ENCODE assay signal across 12 cellular contexts in the genomic region with DNA sequence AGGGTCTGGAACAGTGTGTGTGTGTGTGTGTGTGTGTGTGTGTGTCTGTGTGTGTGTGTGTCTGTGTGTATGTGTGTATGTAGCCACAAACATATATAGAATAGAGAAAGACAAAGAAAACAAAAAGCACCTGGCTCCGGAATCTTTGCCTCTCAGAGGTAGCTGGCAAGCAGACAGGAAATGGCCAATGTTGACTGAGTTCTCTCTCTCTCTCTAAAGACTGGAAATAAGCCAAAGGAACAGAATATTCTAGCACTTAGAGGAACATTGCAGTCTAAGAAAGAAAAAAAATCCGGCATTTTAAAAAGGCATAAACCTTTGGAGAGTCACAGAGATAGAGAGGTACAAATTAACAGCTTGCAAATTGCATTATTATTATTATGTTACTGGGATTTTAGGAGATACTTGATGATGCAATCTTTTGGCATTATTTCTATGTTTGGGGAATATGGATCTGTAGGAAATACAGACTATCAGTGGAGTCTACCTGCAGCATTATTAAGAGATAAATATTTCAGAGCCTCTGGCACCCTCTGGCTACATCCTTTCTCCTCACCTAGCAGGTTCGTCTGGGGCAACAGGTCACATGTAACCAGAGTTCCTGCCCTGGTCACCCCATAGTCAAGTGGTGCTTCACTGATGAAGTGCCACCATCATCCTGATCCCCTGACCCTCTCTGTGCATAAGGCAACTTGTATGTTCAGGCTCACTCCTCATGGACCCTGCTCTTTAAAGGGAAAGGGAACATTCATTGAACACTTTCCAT.
DNase-seq lines count a peak whose midpoint lies in the region; ATAC-seq lines count a peak whose summit lies in the region.
"Had no signal": no experiment of that assay in that cellular context is flagged by ENCODE, and none has a peak within 500 bp of the region (broad histone marks: within the 10 kb centered on the region; RNA-seq: fewer than 3 reads in every experiment).

No MANE protein-coding gene starts in this region.

- peak overlapping the region; percentile 4 for H3K4me3 ChIP-seq in endocrine pancreas (ENCODE audit: control insufficient read depth, insufficient read depth, low read length)

- no peak overlapping the region for H3K4me3 Mint-ChIP-seq in T-helper 17 cell
- H3K4me3 Mint-ChIP-seq: activated T-cell treated with anti-CD3 and anti-CD28 coated beads, Interleukin-2, amount 50 U/mL, for 24 hours; naive thymus-derived CD8-positive, alpha-beta T cell had no signal

- intact Hi-C loops in Right ventricle myocardium superior (cut with DNase I) = no loop called here

- H3K9me3 ChIP-seq in endocrine pancreas (ENCODE audit: control insufficient read depth, low read length) (no peaks in the 10 kb centered on the region), T-helper 17 cell (ENCODE audit: control insufficient read depth, low read length, poor library complexity, severe bottlenecking) (no peaks in the 10 kb centered on the region)

- H3K36me3 ChIP-seq in endocrine pancreas (ENCODE audit: control insufficient read depth, insufficient read depth, low read length) = no peaks in the 10 kb centered on the region

- DNase-seq in NCI-H2171 treated with DMSO at 0.1 percent for 48 hours (lab: John Stamatoyannopoulos, UW) (peak; percentile 21), NCI-H2171 (lab: John Stamatoyannopoulos, UW) (no peak), NCI-H2196 treated with DMSO at 0.1 percent for 48 hours (lab: John Stamatoyannopoulos, UW; ENCODE audit: unreplicated experiment) (peak; percentile 83), renal cortical epithelial cell (ENCODE audit: low read depth) (peak; percentile 61), Right ventricle myocardium superior (no peak), T-helper 17 cell (no peak), NK-92 (lab: John Stamatoyannopoulos, UW; ENCODE audit: unreplicated experiment) (no peak)
- DNase-seq: activated T-cell treated with anti-CD3 and anti-CD28 coated beads, Interleukin-2, amount 50 U/mL, for 24 hours; NCI-H1694; SIG-M5 had no signal

- H3K4me1 ChIP-seq in endocrine pancreas (ENCODE audit: control insufficient read depth, insufficient read depth, low read length) = no peaks in the 10 kb centered on the region

- ATAC-seq in Right ventricle myocardium superior (ENCODE audit: poor library complexity) (no peak), T-helper 17 cell (no peak)
- ATAC-seq: naive thymus-derived CD8-positive, alpha-beta T cell had no signal

- H3K27ac Mint-ChIP-seq in T-helper 17 cell = no peak overlapping the region
- H3K27ac Mint-ChIP-seq: activated T-cell treated with anti-CD3 and anti-CD28 coated beads, Interleukin-2, amount 50 U/mL, for 24 hours had no signal

- no peaks in the 10 kb centered on the region for H3K36me3 Mint-ChIP-seq in T-helper 17 cell (ENCODE audit: low read depth)

- H3K4me1 Mint-ChIP-seq in T-helper 17 cell = peaks cover 7% of the 10 kb centered on the region

- H3K27me3 ChIP-seq in endocrine pancreas (ENCODE audit: control insufficient read depth, insufficient read depth, low read length) = no peaks in the 10 kb centered on the region

- no peaks in the 10 kb centered on the region for H3K27me3 Mint-ChIP-seq in T-helper 17 cell
- H3K27me3 Mint-ChIP-seq: activated T-cell treated with anti-CD3 and anti-CD28 coated beads, Interleukin-2, amount 50 U/mL, for 24 hours had no signal

- no peak overlapping the region for H3K9ac ChIP-seq in endocrine pancreas (ENCODE audit: control insufficient read depth, insufficient read depth, low read length)

Comparison
In these comparisons a context has a peak if more than half of its experiments do, and no peak if none do; other contexts are left out.
1. DNase-seq: peak in NCI-H2171 treated with DMSO at 0.1 percent for 48 hours (single experiment), NCI-H2196 treated with DMSO at 0.1 percent for 48 hours (single experiment) and renal cortical epithelial cell (single experiment); none in NCI-H2171 (single experiment), Right ventricle myocardium superior (single experiment), T-helper 17 cell (0 of 3) and NK-92 (single experiment).